ENCODE assay signal across 8 cellular contexts in genomic region chr3:66472313-66473134, GRCh38. TPM values are rescaled to one million over a fixed set of nuclear protein-coding genes. Genes with fewer than 3 reads are reported as not detected.
A peak's percentile ranks its signal among the peaks of the same experiment; 100 is the strongest.
DNase-seq lines count a peak whose midpoint lies in the region; ATAC-seq and TF ChIP-seq lines count a peak whose summit lies in the region.

No MANE protein-coding gene starts in this region.

- H3K27me3 ChIP-seq in CD4-positive, CD25-positive, alpha-beta regulatory T cell (ENCODE audit: control insufficient read depth, insufficient read depth, low read length), result no peaks in the 10 kb centered on the region
- H3K27me3 ChIP-seq in gastroesophageal sphincter, result no peaks in the 10 kb centered on the region
- H3K27me3 ChIP-seq in spleen (replicated peaks in 1 of 7), result no peaks in the 10 kb centered on the region

- TF ChIP-seq EP300 in gastroesophageal sphincter (IDR thresholded peaks at IDR 0.05), result no peak

- H3K4me1 Mint-ChIP-seq in CD4-positive, CD25-positive, alpha-beta regulatory T cell, result peaks cover 0 to 49% (median 29%) of the 10 kb centered on the region in 4 donors
- peaks cover 67% of the 10 kb centered on the region for H3K4me1 Mint-ChIP-seq in activated CD4-positive, alpha-beta memory T cell treated with anti-CD3 and anti-CD28 coated beads for 36 hours (ENCODE audit: low read depth)
- peaks cover 26% of the 10 kb centered on the region for H3K4me1 Mint-ChIP-seq in stimulated activated naive CD8-positive, alpha-beta T cell treated with anti-CD3 and anti-CD28 coated beads, Interleukin-15, amount 100 ng/mL, for 72 hours

- 34 to 40% methylated on average over 8 to 12 of the region's 12 CpGs for WGBS in gastroesophageal sphincter (ENCODE audit: low coverage in 1 of 2), 2 donors
- WGBS in spleen, 5 donors, result 36 to 45% (median 41%) methylated on average over 12 of the region's 12 CpGs

- no peaks in the 10 kb centered on the region for H3K9me3 ChIP-seq in CD4-positive, CD25-positive, alpha-beta regulatory T cell (ENCODE audit: control insufficient read depth in 2 of 2, low read length in 2 of 2)
- H3K9me3 ChIP-seq in gastroesophageal sphincter (no peaks in the 10 kb centered on the region), spleen (no peaks in the 10 kb centered on the region)

- peaks cover 90% of the 10 kb centered on the region for H3K4me1 ChIP-seq in CD4-positive, CD25-positive, alpha-beta regulatory T cell (ENCODE audit: control insufficient read depth, insufficient read depth, low read length, poor library complexity, severe bottlenecking)
- H3K4me1 ChIP-seq in gastroesophageal sphincter (peaks cover 21 to 97% (median 32%) of the 10 kb centered on the region in 3 donors), spleen (peaks cover 6 to 45% (median 15%) of the 10 kb centered on the region in 6 donors)

- no peaks in the 10 kb centered on the region for H3K9me3 Mint-ChIP-seq in CD4-positive, CD25-positive, alpha-beta regulatory T cell
- no peaks in the 10 kb centered on the region for H3K9me3 Mint-ChIP-seq in activated CD4-positive, alpha-beta memory T cell treated with anti-CD3 and anti-CD28 coated beads for 36 hours
- no peaks in the 10 kb centered on the region for H3K9me3 Mint-ChIP-seq in stimulated activated naive CD8-positive, alpha-beta T cell treated with anti-CD3 and anti-CD28 coated beads, Interleukin-15, amount 100 ng/mL, for 72 hours

- POLR2A ChIA-PET in activated CD4-positive, alpha-beta memory T cell treated with anti-CD3 and anti-CD28 coated beads for 36 hours (lab: Charles Lee), result interaction anchor here (0.8 to 3.8 kb wide), 6 partner anchors 8 to 169 kb away, joined by 3 to 19 read pairs (median 6); no protein-coding TSS in a partner anchor

- peak overlapping the region; percentile 90 for H3K4me3 ChIP-seq in CD4-positive, CD25-positive, alpha-beta regulatory T cell (ENCODE audit: low read depth, low read length)
- H3K4me3 ChIP-seq in gastroesophageal sphincter, result peak overlapping the region in 1 of 2 donors; percentile 4
- H3K4me3 ChIP-seq in spleen, result peak overlapping the region in 1 of 8 donors; percentile 27

- H3K27me3 Mint-ChIP-seq in CD4-positive, CD25-positive, alpha-beta regulatory T cell, result no peaks in the 10 kb centered on the region
- H3K27me3 Mint-ChIP-seq in activated CD4-positive, alpha-beta memory T cell treated with anti-CD3 and anti-CD28 coated beads for 36 hours, result no peaks in the 10 kb centered on the region
- H3K27me3 Mint-ChIP-seq in stimulated activated naive CD8-positive, alpha-beta T cell treated with anti-CD3 and anti-CD28 coated beads, Interleukin-15, amount 100 ng/mL, for 72 hours, result no peaks in the 10 kb centered on the region

- H3K36me3 Mint-ChIP-seq in CD4-positive, CD25-positive, alpha-beta regulatory T cell, result peaks cover 10% of the 10 kb centered on the region
- H3K36me3 Mint-ChIP-seq in activated CD4-positive, alpha-beta memory T cell treated with anti-CD3 and anti-CD28 coated beads for 36 hours, result peaks cover 11% of the 10 kb centered on the region

- CTCF ChIA-PET in activated CD4-positive, alpha-beta memory T cell treated with anti-CD3 and anti-CD28 coated beads for 36 hours (lab: Charles Lee), result interaction anchor here (0.9 to 1.5 kb wide), 4 partner anchors 8 to 65 kb away, joined by 3 to 5 read pairs (median 4); no protein-coding TSS in a partner anchor

- peak in 2 of 3 donors; percentile 42 to 70 for DNase-seq in CD4-positive, CD25-positive, alpha-beta regulatory T cell
- peak; percentile 77 for DNase-seq in activated CD4-positive, alpha-beta memory T cell treated with anti-CD3 and anti-CD28 coated beads for 36 hours
- DNase-seq in stimulated activated naive CD8-positive, alpha-beta T cell treated with anti-CD3 and anti-CD28 coated beads, Interleukin-15, amount 100 ng/mL, for 72 hours, result peak; percentile 46 to 67
- DNase-seq in spleen, result no peak
- no peak for DNase-seq in NCI-H1048 (lab: John Stamatoyannopoulos, UW)

- ATAC-seq in CD4-positive, CD25-positive, alpha-beta regulatory T cell (ENCODE audit: low read depth in 2 of 2), result peak; percentile 80
- ATAC-seq in GM19452 (IDR thresholded peaks at IDR 0.05; ENCODE audit: unreplicated experiment) (peak; percentile 68), HG03432 (IDR thresholded peaks at IDR 0.05; ENCODE audit: unreplicated experiment) (peak; percentile 76), gastroesophageal sphincter (no peak)
- peak; percentile 90 for ATAC-seq in stimulated activated naive CD8-positive, alpha-beta T cell treated with anti-CD3 and anti-CD28 coated beads, Interleukin-15, amount 100 ng/mL, for 72 hours

- TF ChIP-seq POLR2A in gastroesophageal sphincter (IDR thresholded peaks at IDR 0.05) (no peak), spleen (IDR thresholded peaks at IDR 0.05) (no peak)

- peak overlapping the region; percentile 72 for H3K27ac ChIP-seq in CD4-positive, CD25-positive, alpha-beta regulatory T cell (ENCODE audit: insufficient read depth, low read length, poor library complexity, severe bottlenecking)
- H3K27ac ChIP-seq in gastroesophageal sphincter (peak overlapping the region in 3 of 4 donors; percentile 48 to 99 (median 93)), spleen (no peak overlapping the region)

- peak overlapping the region; percentile 58 to 91 (median 90) for H3K27ac Mint-ChIP-seq in CD4-positive, CD25-positive, alpha-beta regulatory T cell
- H3K27ac Mint-ChIP-seq in activated CD4-positive, alpha-beta memory T cell treated with anti-CD3 and anti-CD28 coated beads for 36 hours, result peak overlapping the region; percentile 93
- H3K27ac Mint-ChIP-seq in stimulated activated naive CD8-positive, alpha-beta T cell treated with anti-CD3 and anti-CD28 coated beads, Interleukin-15, amount 100 ng/mL, for 72 hours, result peak overlapping the region; percentile 61 to 95

- no peak for TF ChIP-seq CTCF in gastroesophageal sphincter (IDR thresholded peaks at IDR 0.05)
- TF ChIP-seq CTCF in spleen (IDR thresholded peaks at IDR 0.05 in 8 of 11, conservative IDR thresholded peaks at IDR 0.05 in 3 of 11), result no peak

- H3K36me3 ChIP-seq in CD4-positive, CD25-positive, alpha-beta regulatory T cell (ENCODE audit: control insufficient read depth, insufficient read depth, low read length), result no peaks in the 10 kb centered on the region
- H3K36me3 ChIP-seq in gastroesophageal sphincter (no peaks in the 10 kb centered on the region), spleen (no peaks in the 10 kb centered on the region)

- H3K4me3 Mint-ChIP-seq in CD4-positive, CD25-positive, alpha-beta regulatory T cell, result peak overlapping the region in 3 of 4 donors; percentile 79 to 81 (median 79)
- peak overlapping the region; percentile 64 for H3K4me3 Mint-ChIP-seq in activated CD4-positive, alpha-beta memory T cell treated with anti-CD3 and anti-CD28 coated beads for 36 hours
- H3K4me3 Mint-ChIP-seq in stimulated activated naive CD8-positive, alpha-beta T cell treated with anti-CD3 and anti-CD28 coated beads, Interleukin-15, amount 100 ng/mL, for 72 hours, result peak overlapping the region; percentile 23 to 46

- intact Hi-C loops in activated CD4-positive, alpha-beta memory T cell treated with anti-CD3 and anti-CD28 coated beads for 36 hours (cut with micrococcal nuclease), result loop anchor here (1.0 to 5.0 kb wide), 10 partner anchors 9 to 528 kb away; partner anchors contain the start of genes LRIG1 and SLC25A26
- intact Hi-C loops in spleen (cut with DNase I; ENCODE audit: low total_unique reads), result no loop called here

RNA-seq across cellular contexts. Expression of gene LRIG1, which starts 28.3 kb away (rescaled TPM):
- 81.3 TPM for total RNA-seq in CD4-positive, CD25-positive, alpha-beta regulatory T cell
- 10 to 100 TPM; 46.7 to 67.6 (median 64.4) TPM for polyA plus RNA-seq in CD4-positive, CD25-positive, alpha-beta regulatory T cell
- 10 to 100 TPM; 35.3 to 40.4 TPM for total RNA-seq in activated CD4-positive, alpha-beta memory T cell treated with anti-CD3 and anti-CD28 coated beads for 36 hours
- total RNA-seq in gastroesophageal sphincter (100 to 1,000 TPM; 104 to 217 (median 157) TPM), spleen (10 to 100 TPM; 10.6 to 19.7 (median 12.4) TPM)
- 10 to 100 TPM in 1 of 3 donors, 1 to 10 TPM in 2; 5.9 to 10.6 (median 8.6) TPM for polyA plus RNA-seq in spleen

Comparison
In these comparisons a context has a peak if more than half of its experiments do, and no peak if none do; other contexts are left out.
1. DNase-seq: peak in CD4-positive, CD25-positive, alpha-beta regulatory T cell (2 of 3), activated CD4-positive, alpha-beta memory T cell treated with anti-CD3 and anti-CD28 coated beads for 36 hours (single experiment) and stimulated activated naive CD8-positive, alpha-beta T cell treated with anti-CD3 and anti-CD28 coated beads, Interleukin-15, amount 100 ng/mL, for 72 hours (2 of 2); none in spleen (single experiment) and NCI-H1048 (single experiment).
2. H3K27ac ChIP-seq: peak in CD4-positive, CD25-positive, alpha-beta regulatory T cell (single experiment) and gastroesophageal sphincter (3 of 4); none in spleen (0 of 8).
3. Peak in every context shown above with its lines, with median percentiles within 50 percentile points of each other: H3K27ac Mint-ChIP-seq and H3K4me3 Mint-ChIP-seq.